Comparison of ENCODE assay signal across 19 cellular contexts in genomic region chr11:68016161-68016903, GRCh38. TPM values are rescaled to one million over a fixed set of nuclear protein-coding genes. Genes with fewer than 3 reads are reported as not detected.
A peak's percentile ranks its signal among the peaks of the same experiment; 100 is the strongest.
DNase-seq lines count a peak whose midpoint lies in the region; TF ChIP-seq lines count a peak whose summit lies in the region.
"Had no signal": no experiment of that assay in that cellular context is flagged by ENCODE, and none has a peak within 500 bp of the region (broad histone marks: within the 10 kb centered on the region; RNA-seq: fewer than 3 reads in every experiment).

No MANE protein-coding gene starts in this region.

- DNase-seq in GM23248 (peak; percentile 40), OCI-LY7 (ENCODE audit: low spot score) (no peak), brain microvascular endothelial cell (no peak), progenitor cell of endocrine pancreas (ENCODE audit: low spot score, unreplicated experiment) (no peak), NCI-H446 (lab: John Stamatoyannopoulos, UW) (no peak), testis (no peak), caudate nucleus (lab: John Stamatoyannopoulos, UW) (no peak)
- DNase-seq: activated CD4-positive, CD25-positive, alpha-beta regulatory T cell treated with anti-CD3 and anti-CD28 coated beads, Interleukin-2, amount 50 U/mL, for 72 hours; activated naive CD8-positive, alpha-beta T cell treated with anti-CD3 and anti-CD28 coated beads, Interleukin-2, amount 10 ng/mL, durations not matched to agents 7 days and 5 days; DMS79; effector CD8-positive, alpha-beta T cell; NCI-H2029; stimulated activated CD4-positive, alpha-beta T cell treated with anti-CD3 and anti-CD28 coated beads, Interleukin-2, amount 100 ng/mL, for 24 hours; stimulated activated naive CD8-positive, alpha-beta T cell treated with anti-CD3 and anti-CD28 coated beads, Interleukin-15, amount 100 ng/mL, for 72 hours had no signal

- H3K27me3 ChIP-seq in GM23248 (replicated peaks; ENCODE audit: insufficient read depth), result no peaks in the 10 kb centered on the region
- no peaks in the 10 kb centered on the region for H3K27me3 ChIP-seq in brain microvascular endothelial cell (replicated peaks)
- no peaks in the 10 kb centered on the region for H3K27me3 ChIP-seq in testis
- H3K27me3 ChIP-seq: left lung, SJSA1 had no signal

- TF ChIP-seq CTCF in OCI-LY7 (conservative IDR thresholded peaks at IDR 0.05; ENCODE audit: low read length) (0 out of 2 replicates have a peak, but pooled peaks have one; percentile 9), brain microvascular endothelial cell (IDR thresholded peaks at IDR 0.05; ENCODE audit: low read depth, low read length, missing control alignments) (peak; percentile 15), progenitor cell of endocrine pancreas (IDR thresholded peaks at IDR 0.05; ENCODE audit: unreplicated experiment) (no peak), testis (IDR thresholded peaks at IDR 0.05) (no peak)

- H3K4me2 ChIP-seq in GM23248 (ENCODE audit: unreplicated experiment) (no peak overlapping the region), OCI-LY7 (ENCODE audit: low read length) (no peak overlapping the region)

- no peaks in the 10 kb centered on the region for H3K27me3 Mint-ChIP-seq in progenitor cell of endocrine pancreas
- H3K27me3 Mint-ChIP-seq: stimulated activated naive CD8-positive, alpha-beta T cell treated with anti-CD3 and anti-CD28 coated beads, Interleukin-15, amount 100 ng/mL, for 72 hours had no signal

- H3K4me3 ChIP-seq in GM23248, result no peak overlapping the region
- H3K4me3 ChIP-seq in OCI-LY7 (ENCODE audit: low read depth, low read length, poor library complexity, severe bottlenecking), result no peak overlapping the region
- no peak overlapping the region for H3K4me3 ChIP-seq in brain microvascular endothelial cell (ENCODE audit: low read depth, low read length)
- H3K4me3 ChIP-seq in testis, result no peak overlapping the region
- H3K4me3 ChIP-seq: left lung, SJSA1 had no signal

- no peaks in the 10 kb centered on the region for H3K36me3 Mint-ChIP-seq in progenitor cell of endocrine pancreas (ENCODE audit: insufficient read depth)
- H3K36me3 Mint-ChIP-seq: activated naive CD8-positive, alpha-beta T cell treated with anti-CD3 and anti-CD28 coated beads, Interleukin-2, amount 10 ng/mL, durations not matched to agents 7 days and 5 days had no signal

- H3K4me1 Mint-ChIP-seq in progenitor cell of endocrine pancreas (ENCODE audit: low read depth), result peaks cover 18% of the 10 kb centered on the region
- H3K4me1 Mint-ChIP-seq: activated naive CD8-positive, alpha-beta T cell treated with anti-CD3 and anti-CD28 coated beads, Interleukin-2, amount 10 ng/mL, durations not matched to agents 7 days and 5 days; stimulated activated naive CD8-positive, alpha-beta T cell treated with anti-CD3 and anti-CD28 coated beads, Interleukin-15, amount 100 ng/mL, for 72 hours had no signal

- H3F3A ChIP-seq in GM23248 (ENCODE audit: insufficient read depth), result peaks cover 7% of the 10 kb centered on the region

- 59 to 65% methylated on average over 13 of the region's 13 CpGs for WGBS in GM23248 (ENCODE audit: low coverage in 1 of 2, low lambda C conversion rate in 2 of 2, missing lambda C conversion rate in 2 of 2), 2 experiments
- WGBS in testis, 2 donors, result 55 to 77% methylated on average over 13 of the region's 13 CpGs

- H3K27ac Mint-ChIP-seq in progenitor cell of endocrine pancreas, result peak overlapping the region; percentile 71
- H3K27ac Mint-ChIP-seq: activated naive CD8-positive, alpha-beta T cell treated with anti-CD3 and anti-CD28 coated beads, Interleukin-2, amount 10 ng/mL, durations not matched to agents 7 days and 5 days; activated T-helper 1 cell treated with anti-CD3 and anti-CD28 coated beads, Interleukin-12 subunit alpha, Interleukin-12 subunit beta, Interleukin-2, Interleukin-4 antibody, amounts not matched to agents 30 ng/mL and 10 ng/mL and 1 ng/mL, durations not matched to agents 14 hours and 24 hours and 36 hours; stimulated activated naive CD8-positive, alpha-beta T cell treated with anti-CD3 and anti-CD28 coated beads, Interleukin-15, amount 100 ng/mL, for 72 hours had no signal

- H3K4me1 ChIP-seq in GM23248 (ENCODE audit: insufficient read depth) (peaks cover 40% of the 10 kb centered on the region), OCI-LY7 (ENCODE audit: insufficient read depth, low read length, poor library complexity, severe bottlenecking) (no peaks in the 10 kb centered on the region), testis (peaks cover 16% of the 10 kb centered on the region)

- intact Hi-C loops in OCI-LY7 (cut with micrococcal nuclease; ENCODE audit: unreplicated experiment) (no loop called here), testis (cut with DNase I; ENCODE audit: low total_unique reads) (no loop called here)

- H4K20me1 ChIP-seq in GM23248 (ENCODE audit: insufficient read depth), result no peaks in the 10 kb centered on the region
- H4K20me1 ChIP-seq in OCI-LY7 (ENCODE audit: insufficient read depth, low read length), result no peaks in the 10 kb centered on the region

- TF ChIP-seq POLR2A in testis (IDR thresholded peaks at IDR 0.05), result no peak

- H3K79me2 ChIP-seq in GM23248 (ENCODE audit: insufficient read depth), result peaks cover 22% of the 10 kb centered on the region
- no peaks in the 10 kb centered on the region for H3K79me2 ChIP-seq in OCI-LY7 (ENCODE audit: insufficient read depth, low read depth, low read length)

- H3K9me2 ChIP-seq in GM23248 (ENCODE audit: insufficient read depth) (no peaks in the 10 kb centered on the region), OCI-LY7 (ENCODE audit: insufficient read depth, low read length) (no peaks in the 10 kb centered on the region)

- no peak overlapping the region for H3K4me3 Mint-ChIP-seq in progenitor cell of endocrine pancreas (ENCODE audit: low read depth)
- H3K4me3 Mint-ChIP-seq: activated naive CD8-positive, alpha-beta T cell treated with anti-CD3 and anti-CD28 coated beads, Interleukin-2, amount 10 ng/mL, durations not matched to agents 7 days and 5 days; activated T-helper 1 cell treated with anti-CD3 and anti-CD28 coated beads, Interleukin-12 subunit alpha, Interleukin-12 subunit beta, Interleukin-2, Interleukin-4 antibody, amounts not matched to agents 30 ng/mL and 10 ng/mL and 1 ng/mL, durations not matched to agents 14 hours and 24 hours and 36 hours; stimulated activated naive CD8-positive, alpha-beta T cell treated with anti-CD3 and anti-CD28 coated beads, Interleukin-15, amount 100 ng/mL, for 72 hours had no signal

- H3K36me3 ChIP-seq in GM23248 (ENCODE audit: low read depth), result no peaks in the 10 kb centered on the region; the same call in 1 of the 2 replicates
- H3K36me3 ChIP-seq in OCI-LY7 (ENCODE audit: insufficient read depth, low read length), result no peaks in the 10 kb centered on the region
- no peaks in the 10 kb centered on the region for H3K36me3 ChIP-seq in brain microvascular endothelial cell (replicated peaks)
- no peaks in the 10 kb centered on the region for H3K36me3 ChIP-seq in testis (ENCODE audit: low read depth, missing control alignments)

- H3K27ac ChIP-seq in GM23248 (no peak overlapping the region), OCI-LY7 (ENCODE audit: low read depth, low read length, poor library complexity, severe bottlenecking) (no peak overlapping the region), brain microvascular endothelial cell (no peak overlapping the region), testis (no peak overlapping the region), caudate nucleus (ENCODE audit: low read depth, low read length) (no peak overlapping the region)
- H3K27ac ChIP-seq: SJSA1 had no signal

- POLR2A ChIA-PET in OCI-LY7 (lab: Charles Lee), result no interaction called here

- CTCF ChIA-PET in OCI-LY7 (lab: Charles Lee; ENCODE audit: unreplicated experiment), result no interaction called here

- H3K9me3 ChIP-seq in GM23248 (ENCODE audit: low read depth), result no peaks in the 10 kb centered on the region
- H3K9me3 ChIP-seq in OCI-LY7 (ENCODE audit: low read length), result no peaks in the 10 kb centered on the region
- no peaks in the 10 kb centered on the region for H3K9me3 ChIP-seq in testis
- H3K9me3 ChIP-seq: left lung, SJSA1 had no signal

- in situ Hi-C loops in GM23248 (cut with MboI), result no loop called here
- in situ Hi-C loops in brain microvascular endothelial cell (cut with HindIII; ENCODE audit: low pct_ligation_motif_present, low sequenced_read_pairs), result no loop called here

- no TSS peak for BruUV-seq in OCI-LY7 (replicated peaks; lab: Mats Ljungman, UMichigan)

- H2AFZ ChIP-seq in GM23248 (no peak overlapping the region), OCI-LY7 (ENCODE audit: low read length) (no peak overlapping the region)

- peak overlapping the region; percentile 3; the same call in 1 of the 2 replicates for H3K9ac ChIP-seq in GM23248

- no peaks in the 10 kb centered on the region for H3K9me3 Mint-ChIP-seq in progenitor cell of endocrine pancreas (ENCODE audit: low read depth)
- H3K9me3 Mint-ChIP-seq: activated naive CD8-positive, alpha-beta T cell treated with anti-CD3 and anti-CD28 coated beads, Interleukin-2, amount 10 ng/mL, durations not matched to agents 7 days and 5 days; activated T-helper 1 cell treated with anti-CD3 and anti-CD28 coated beads, Interleukin-12 subunit alpha, Interleukin-12 subunit beta, Interleukin-2, Interleukin-4 antibody, amounts not matched to agents 30 ng/mL and 10 ng/mL and 1 ng/mL, durations not matched to agents 14 hours and 24 hours and 36 hours; stimulated activated naive CD8-positive, alpha-beta T cell treated with anti-CD3 and anti-CD28 coated beads, Interleukin-15, amount 100 ng/mL, for 72 hours had no signal

RNA-seq across cellular contexts. Expression of gene ALDH3B1, which starts 6.2 kb away (rescaled TPM):
- 63.9 and 70.7 TPM in 2 replicates for total RNA-seq in GM23248 (2014; rRNA removed; shearing (Covaris generic))
- 42.7 and 43.4 TPM in 2 replicates for polyA plus RNA-seq in GM23248 (2016; fragmentation: Nextera tagmentation; extraction: Ambion mirVana)
- total RNA-seq in OCI-LY7 (2014; rRNA removed; shearing (Covaris generic)), result 0.50 TPM in 1 of 2 replicates, not detected in the other
- 0.53 and 0.65 TPM in 2 replicates for total RNA-seq in OCI-LY7 (2022)
- not detected in 2 replicates for total RNA-seq in progenitor cell of endocrine pancreas
- 1 to 10 TPM; 4.4 to 5.3 TPM for total RNA-seq in testis
- polyA plus RNA-seq in testis (ENCODE audit: insufficient read depth, low read depth, low replicate concordance), result 8.1 TPM
- total RNA-seq: activated CD8-positive, alpha-beta memory T cell treated with anti-CD3 and anti-CD28 coated beads for 36 hours; activated T-helper 1 cell treated with anti-CD3 and anti-CD28 coated beads, Interleukin-12 subunit alpha, Interleukin-12 subunit beta, Interleukin-2, Interleukin-4 antibody, amounts not matched to agents 30 ng/mL and 10 ng/mL and 1 ng/mL, durations not matched to agents 14 hours and 24 hours and 36 hours; T-helper 2 cell treated with Interferon-gamma antibody and Interleukin-4, amounts not matched to agents 100 ng/mL and 5 ng/mL, for 36 hours had no signal

RNA-seq across cellular contexts. Expression of gene UNC93B1, which starts 12.4 kb away (rescaled TPM):
- total RNA-seq in GM23248 (2014; rRNA removed; shearing (Covaris generic)), result 37.7 and 41.1 TPM in 2 replicates
- polyA plus RNA-seq in GM23248 (2016; fragmentation: Nextera tagmentation; extraction: Ambion mirVana), result 20.9 and 24.6 TPM in 2 replicates
- total RNA-seq in OCI-LY7 (2014; rRNA removed; shearing (Covaris generic)), result 39.6 and 44.0 TPM in 2 replicates
- 49.7 and 52.1 TPM in 2 replicates for total RNA-seq in OCI-LY7 (2022)
- 6.7 and 8.0 TPM in 2 replicates for total RNA-seq in progenitor cell of endocrine pancreas
- 10 to 100 TPM in 1 of 2 donors, 1 to 10 TPM in 1; 5.3 to 12.3 TPM for total RNA-seq in testis
- 7.9 TPM for polyA plus RNA-seq in testis (ENCODE audit: insufficient read depth, low read depth, low replicate concordance)

RNA-seq across cellular contexts. Expression of gene NDUFS8, which starts 14.1 kb away (rescaled TPM):
- total RNA-seq in GM23248 (2014; rRNA removed; shearing (Covaris generic)), result 114 and 117 TPM in 2 replicates
- 219 and 230 TPM in 2 replicates for polyA plus RNA-seq in GM23248 (2016; fragmentation: Nextera tagmentation; extraction: Ambion mirVana)
- 152 and 173 TPM in 2 replicates for total RNA-seq in OCI-LY7 (2014; rRNA removed; shearing (Covaris generic))
- total RNA-seq in OCI-LY7 (2022), result 126 and 132 TPM in 2 replicates
- total RNA-seq in progenitor cell of endocrine pancreas, result 113 and 125 TPM in 2 replicates
- 100 to 1,000 TPM; 184 to 196 TPM for total RNA-seq in testis
- polyA plus RNA-seq in testis (ENCODE audit: insufficient read depth, low read depth, low replicate concordance), result 149 TPM

RNA-seq across cellular contexts. Expression of gene TCIRG1, which starts 22.5 kb away (rescaled TPM):
- total RNA-seq in GM23248 (2014; rRNA removed; shearing (Covaris generic)), result 118 and 146 TPM in 2 replicates
- 65.8 and 75.9 TPM in 2 replicates for polyA plus RNA-seq in GM23248 (2016; fragmentation: Nextera tagmentation; extraction: Ambion mirVana)
- 148 and 199 TPM in 2 replicates for total RNA-seq in OCI-LY7 (2014; rRNA removed; shearing (Covaris generic))
- total RNA-seq in OCI-LY7 (2022), result 201 and 204 TPM in 2 replicates
- total RNA-seq in progenitor cell of endocrine pancreas, result 33.6 and 35.5 TPM in 2 replicates
- total RNA-seq in testis, result 10 to 100 TPM; 52.8 to 53.6 TPM
- polyA plus RNA-seq in testis (ENCODE audit: insufficient read depth, low read depth, low replicate concordance), result 22.2 TPM

Comparison
In these comparisons a context has a peak if more than half of its experiments do, and no peak if none do; other contexts are left out.
1. CTCF ChIP-seq: peak in OCI-LY7 (single experiment) and brain microvascular endothelial cell (single experiment); none in progenitor cell of endocrine pancreas (single experiment) and testis (0 of 3).
2. RNA of gene ALDH3B1, which starts 6.2 kb away (total RNA-seq): 63.9 to 70.7 TPM in GM23248; 4.4 to 5.3 TPM in testis, 0.50 to 0.65 TPM in OCI-LY7 and not detected in progenitor cell of endocrine pancreas; every median in the first group is over 10 times any median in the second.